Comparison of ENCODE assay signal across 8 cellular contexts in the genomic region with DNA sequence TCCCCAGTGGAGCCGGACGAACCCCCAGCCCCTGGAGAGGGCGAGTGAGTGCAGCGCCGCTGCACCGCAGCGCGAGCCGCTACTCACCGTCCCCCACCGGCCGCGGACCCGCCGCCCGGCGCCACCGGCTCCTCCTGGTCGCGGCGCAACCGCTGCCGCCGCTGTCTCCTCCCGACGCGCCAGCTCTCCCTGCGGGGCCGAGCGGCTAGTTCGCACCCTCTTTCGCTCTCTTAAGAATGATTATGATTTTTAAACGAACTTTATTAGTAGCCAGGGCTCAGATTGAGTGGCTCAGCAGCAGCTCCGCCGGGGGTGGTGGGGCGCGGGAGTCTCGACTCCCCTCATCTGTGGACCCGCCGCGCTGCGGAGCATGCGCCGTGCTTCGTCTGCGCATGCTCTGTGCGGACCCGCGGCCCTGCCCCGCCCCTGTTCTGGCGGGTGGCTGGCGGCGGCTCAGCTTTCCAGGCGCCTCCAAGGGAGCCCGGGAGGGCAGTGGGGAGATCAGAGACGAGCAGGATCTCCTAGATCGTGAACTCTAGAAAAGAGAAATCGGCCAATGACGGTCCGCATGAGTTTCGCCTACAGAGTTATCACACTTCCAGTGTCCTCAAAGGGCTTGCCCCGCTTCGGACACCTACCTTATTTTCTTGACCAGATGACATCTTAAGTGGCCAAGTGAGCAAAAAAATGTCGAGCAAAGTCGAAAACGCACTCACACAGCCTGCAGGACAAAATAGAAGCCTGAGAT. TPM values are rescaled to one million over a fixed set of nuclear protein-coding genes. Genes with fewer than 3 reads are reported as not detected.
DNase-seq lines count a peak whose midpoint lies in the region; ATAC-seq, FAIRE-seq and TF ChIP-seq lines count a peak whose summit lies in the region.

A gene (minus strand): TSS at position 372 of the 748 bp plus-strand sequence. CDS start 11,927 bp downstream, outside the sequence.

- POLR2A ChIA-PET in endothelial cell of umbilical vein (lab: Charles Lee), result interaction anchor here (0.8 kb wide), 1 partner anchor 25 kb away, joined by 3 read pairs; no protein-coding TSS in a partner anchor

- CTCF ChIA-PET in endothelial cell of umbilical vein (lab: Charles Lee), result interaction anchor here (0.8 to 3.3 kb wide), 16 partner anchors 11 to 320 kb away, joined by 3 to 16 read pairs (median 6); a partner anchor contains a TSS

- no peaks in the 10 kb centered on the region for H3K36me3 ChIP-seq in endothelial cell of umbilical vein (ENCODE audit: control insufficient read depth in 2 of 2, extremely low read depth in 1 of 2, insufficient read depth in 2 of 2, low read length in 2 of 2)

- peak within 1 kb of the TSS; percentile 90 for H2AFZ ChIP-seq in endothelial cell of umbilical vein (ENCODE audit: low read depth, low read length)

- TF ChIP-seq POLR2A in endothelial cell of umbilical vein (IDR thresholded peaks at IDR 0.05; ENCODE audit: low read depth, low read length), result peak; percentile 84

- H4K20me1 ChIP-seq in endothelial cell of umbilical vein (replicated peaks; ENCODE audit: control insufficient read depth, extremely low read depth, insufficient read depth, low read length), result no peaks in the 10 kb centered on the region

- H3K4me2 ChIP-seq in endothelial cell of umbilical vein (ENCODE audit: insufficient read depth, low read length), result peak within 1 kb of the TSS; percentile 94

- H3K9me1 ChIP-seq in endothelial cell of umbilical vein (replicated peaks; ENCODE audit: control insufficient read depth, extremely low read depth, insufficient read depth, low read length), result no peaks in the 10 kb centered on the region

- TF ChIP-seq CTCF in endothelial cell of umbilical vein (IDR thresholded peaks at IDR 0.05; ENCODE audit: extremely low read depth in 1 of 2, insufficient read depth in 1 of 2, low read depth in 1 of 2, low read length in 2 of 2), result no peak

- dilution Hi-C loops in endothelial cell of umbilical vein (cut with MboI; ENCODE audit: extremely low pct_ligation_motif_present, low sequenced_read_pairs), result no loop called here

- intact Hi-C loops in endothelial cell of umbilical vein (cut with micrococcal nuclease), result loop anchor here (1.0 kb wide), 4 partner anchors 50 to 267 kb away; a partner anchor contains a TSS

- peak within 1 kb of the TSS; percentile 74 for H3K9ac ChIP-seq in endothelial cell of umbilical vein (replicated peaks; ENCODE audit: extremely low read depth, insufficient read depth, low read length)

- DNase-seq in D341Med (ENCODE audit: low spot score) (peak; percentile 99), HT-29 (ENCODE audit: low spot score) (peak; percentile 87), NOMO-1 treated with dmso at 0.1 percent for 144 hours (lab: John Stamatoyannopoulos, UW; ENCODE audit: unreplicated experiment) (peak; percentile 54), endothelial cell of umbilical vein (ENCODE audit: low read depth, low spot score) (peak; percentile 91), midbrain (lab: John Stamatoyannopoulos, UW) (peak; percentile 90)
- DNase-seq in activated CD8-positive, alpha-beta memory T cell treated with anti-CD3 and anti-CD28 coated beads, Interleukin-2, amount 50 U/mL, for 48 hours, result peak; percentile 94
- DNase-seq in stimulated activated CD8-positive, alpha-beta memory T cell treated with anti-CD3 and anti-CD28 coated beads, Interleukin-15, amount 100 ng/mL, for 48 hours (ENCODE audit: low read depth in 2 of 2), result peak; percentile 75 to 78

- H3K79me2 ChIP-seq in endothelial cell of umbilical vein (ENCODE audit: control insufficient read depth, insufficient read depth, low read length), result peaks cover 26% of the 10 kb centered on the region

- no peaks in the 10 kb centered on the region for H3K9me3 ChIP-seq in endothelial cell of umbilical vein (replicated peaks; ENCODE audit: control insufficient read depth, insufficient read depth, low read length)

- peak; percentile 70 for ATAC-seq in GM21367 (IDR thresholded peaks at IDR 0.05; ENCODE audit: unreplicated experiment)

- peaks cover 11% of the 10 kb centered on the region for H3K4me1 ChIP-seq in endothelial cell of umbilical vein (ENCODE audit: control insufficient read depth, extremely low read depth, insufficient read depth, low read length)

- peak within 1 kb of the TSS; percentile 75 to 96 (median 90) for H3K4me3 ChIP-seq in endothelial cell of umbilical vein (replicated peaks in 1 of 3; ENCODE audit: insufficient read depth in 1 of 3, low read depth in 1 of 3, low read length in 3 of 3)

- H3K27me3 ChIP-seq in endothelial cell of umbilical vein (ENCODE audit: control insufficient read depth in 2 of 2, insufficient read depth in 2 of 2, low read length in 2 of 2), result no peaks in the 10 kb centered on the region

- FAIRE-seq in endothelial cell of umbilical vein (lab: Jason Lieb, UNC), result peak; percentile 82

- H3K27ac ChIP-seq in endothelial cell of umbilical vein (ENCODE audit: insufficient read depth, low read depth, low read length), result peak within 1 kb of the TSS; percentile 33

- TSS peak; percentile 59 for BruUV-seq in endothelial cell of umbilical vein (replicated peaks; lab: Mats Ljungman, UMichigan)

TF ChIP-seq in endothelial cell of umbilical vein, 7 proteins besides CTCF, POLR2A, EP300 and RAD21:
- TF ChIP-seq POLR2AphosphoS5 (IDR thresholded peaks at IDR 0.05; ENCODE audit: insufficient read depth, low read depth, low read length) (peak; percentile 72), MYC (IDR thresholded peaks at IDR 0.05; ENCODE audit: low read depth, low read length) (no peak)

RNA-seq across cellular contexts. Expression of the gene that starts here (rescaled TPM):
- total RNA-seq in HT-29 (2014; rRNA removed; shearing (Covaris generic)), result 4.5 and 5.1 TPM in 2 replicates
- total RNA-seq in endothelial cell of umbilical vein, result 8.8 and 9.4 TPM in 2 replicates
- 3.3 and 3.4 TPM in 2 replicates for polyA plus RNA-seq in endothelial cell of umbilical vein
- polyA plus RNA-seq in endothelial cell of umbilical vein (2011; cell fraction: cytosol; rRNA removed), result 4.6 TPM in 2 replicates
- polyA plus RNA-seq in endothelial cell of umbilical vein (2011; cell fraction: nucleus; rRNA removed), result 3.3 and 4.3 TPM in 2 replicates
- polyA plus RNA-seq in endothelial cell of umbilical vein (2012), result 9.1 and 11.8 TPM in 2 replicates
- polyA minus RNA-seq in endothelial cell of umbilical vein, result 4.5 and 5.2 TPM in 2 replicates
- 5.3 TPM for polyA minus RNA-seq in endothelial cell of umbilical vein (2011; cell fraction: cytosol; rRNA and poly(A)+ RNA removed)
- 2.9 and 4.4 TPM in 2 replicates for polyA minus RNA-seq in endothelial cell of umbilical vein (2011; cell fraction: nucleus; rRNA and poly(A)+ RNA removed)

Comparison
In these comparisons a context has a peak if more than half of its experiments do, and no peak if none do; other contexts are left out.
1. Peak in every context shown above with its lines: DNase-seq, ATAC-seq, H3K4me3 ChIP-seq and H3K27ac ChIP-seq.